14 cellular contexts compared by ENCODE assay signal in the genomic region with DNA sequence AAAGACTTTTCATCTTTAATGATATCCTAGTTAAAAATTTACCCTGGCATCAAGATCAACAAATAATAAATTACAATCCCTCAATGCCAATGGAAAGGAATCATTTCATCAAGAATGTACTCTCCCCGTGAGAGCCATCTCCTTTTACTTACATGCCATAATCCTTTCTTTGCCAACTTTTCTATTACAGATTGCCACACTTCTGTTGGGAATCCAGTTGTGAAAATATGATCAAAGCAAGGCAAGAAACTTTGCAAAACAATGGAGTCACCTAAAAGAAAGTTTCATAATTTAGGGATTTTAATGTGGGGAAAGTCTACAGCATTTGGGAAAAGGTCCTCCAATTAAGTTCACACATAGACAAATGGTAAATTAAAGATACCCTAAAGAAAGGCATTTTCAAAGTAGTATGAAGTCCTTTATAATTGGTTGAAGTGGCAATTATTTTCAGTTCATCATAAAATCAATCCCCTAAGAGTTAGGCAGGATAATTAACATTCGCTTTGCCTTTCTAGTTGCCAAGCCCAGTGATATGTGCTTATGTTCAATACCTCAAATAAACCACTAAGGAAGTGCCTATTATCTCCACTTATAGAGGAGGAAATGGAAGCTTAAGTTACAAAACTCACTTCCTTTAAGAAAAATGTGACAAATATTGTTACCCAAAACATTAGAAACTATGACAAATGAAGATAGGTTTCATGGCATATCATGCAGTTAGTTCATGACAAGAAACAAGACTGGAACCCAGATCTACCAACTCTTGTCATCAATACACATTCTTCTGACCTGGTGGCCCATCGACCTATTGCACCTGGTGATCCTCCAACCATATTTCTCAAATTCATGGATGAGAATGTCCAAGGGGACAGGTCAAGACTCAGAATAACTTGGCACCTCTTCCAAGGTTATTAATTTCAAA. TPM values are rescaled to one million over a fixed set of nuclear protein-coding genes. Genes with fewer than 3 reads are reported as not detected.
A peak's percentile ranks its signal among the peaks of the same experiment; 100 is the strongest.
DNase-seq lines count a peak whose midpoint lies in the region; ATAC-seq, FAIRE-seq and TF ChIP-seq lines count a peak whose summit lies in the region.
"Had no signal": no experiment of that assay in that cellular context is flagged by ENCODE, and none has a peak within 500 bp of the region (broad histone marks: within the 10 kb centered on the region; RNA-seq: fewer than 3 reads in every experiment).

No MANE protein-coding gene starts in this region.

- H3K9me3 Mint-ChIP-seq in CD4-positive, CD25-positive, alpha-beta regulatory T cell, result peaks cover 0 to 3% (median 0%) of the 10 kb centered on the region in 7 donors
- no peaks in the 10 kb centered on the region for H3K9me3 Mint-ChIP-seq in immature natural killer cell
- H3K9me3 Mint-ChIP-seq: neural progenitor cell had no signal

- H3K27ac Mint-ChIP-seq in CD4-positive, CD25-positive, alpha-beta regulatory T cell, result peak overlapping the region; percentile 58 to 83 (median 83)
- H3K27ac Mint-ChIP-seq in T-helper 17 cell (peak overlapping the region; percentile 91), immature natural killer cell (peak overlapping the region; percentile 75 to 89 (median 86))
- H3K27ac Mint-ChIP-seq: neural progenitor cell had no signal

- no peaks in the 10 kb centered on the region for H3K27me3 Mint-ChIP-seq in CD4-positive, CD25-positive, alpha-beta regulatory T cell
- H3K27me3 Mint-ChIP-seq in T-helper 17 cell, result no peaks in the 10 kb centered on the region
- H3K27me3 Mint-ChIP-seq in immature natural killer cell (ENCODE audit: low read depth in 3 of 3), result no peaks in the 10 kb centered on the region

- peaks cover 72% of the 10 kb centered on the region for H3K36me3 ChIP-seq in CD4-positive, CD25-positive, alpha-beta regulatory T cell (ENCODE audit: control insufficient read depth, insufficient read depth, low read length)
- H3K36me3 ChIP-seq in PC-3 (ENCODE audit: low read depth, low read length), result no peaks in the 10 kb centered on the region
- H3K36me3 ChIP-seq: neural progenitor cell had no signal

- peaks cover 36% of the 10 kb centered on the region for H3K4me1 ChIP-seq in CD4-positive, CD25-positive, alpha-beta regulatory T cell (ENCODE audit: control insufficient read depth, insufficient read depth, low read length, poor library complexity, severe bottlenecking)
- no peaks in the 10 kb centered on the region for H3K4me1 ChIP-seq in PC-3 (ENCODE audit: insufficient read depth, low read length)
- H3K4me1 ChIP-seq: neural progenitor cell had no signal

- POLR2A ChIA-PET in PC-3 (lab: Charles Lee; ENCODE audit: unreplicated experiment), result no interaction called here

- no peaks in the 10 kb centered on the region for H3K9me2 ChIP-seq in PC-3 (replicated peaks; ENCODE audit: low read length)

- H4K20me1 ChIP-seq in PC-3 (ENCODE audit: low read length), result no peaks in the 10 kb centered on the region

- BruUV-seq in PC-3 (replicated peaks; lab: Mats Ljungman, UMichigan), result no TSS peak

- FAIRE-seq in GM12892 (lab: Jason Lieb, UNC), result peak; percentile 53

- H3K4me1 Mint-ChIP-seq in CD4-positive, CD25-positive, alpha-beta regulatory T cell, result peaks cover 41 to 80% (median 52%) of the 10 kb centered on the region in 4 donors
- peaks cover 40% of the 10 kb centered on the region for H3K4me1 Mint-ChIP-seq in T-helper 17 cell
- peaks cover 45 to 82% of the 10 kb centered on the region in 2 donors for H3K4me1 Mint-ChIP-seq in immature natural killer cell

- H3K9ac ChIP-seq in PC-3 (ENCODE audit: low read length), result no peak overlapping the region
- H3K9ac ChIP-seq: neural progenitor cell had no signal

- CTCF ChIA-PET in PC-3 (lab: Charles Lee), result no interaction called here

- TF ChIP-seq CTCF in PC-3 (conservative IDR thresholded peaks at IDR 0.05; ENCODE audit: low read depth, low read length), result no peak

- H3K27ac ChIP-seq in CD4-positive, CD25-positive, alpha-beta regulatory T cell (ENCODE audit: insufficient read depth, low read length, poor library complexity, severe bottlenecking), result peak overlapping the region; percentile 56
- H3K27ac ChIP-seq in PC-3 (ENCODE audit: low read length), result no peak overlapping the region
- H3K27ac ChIP-seq: lower lobe of right lung, neural progenitor cell, sigmoid colon, stomach had no signal

- intact Hi-C loops in PC-3 (cut with micrococcal nuclease), result no loop called here

- H3K79me2 ChIP-seq in PC-3 (ENCODE audit: low read length), result no peaks in the 10 kb centered on the region

- peaks cover 67% of the 10 kb centered on the region for H3K36me3 Mint-ChIP-seq in CD4-positive, CD25-positive, alpha-beta regulatory T cell
- peaks cover 10% of the 10 kb centered on the region for H3K36me3 Mint-ChIP-seq in T-helper 17 cell (ENCODE audit: low read depth)
- peaks cover 20 to 64% (median 31%) of the 10 kb centered on the region in 3 donors for H3K36me3 Mint-ChIP-seq in immature natural killer cell

- H3K9me3 ChIP-seq in CD4-positive, CD25-positive, alpha-beta regulatory T cell (ENCODE audit: control insufficient read depth in 2 of 2, low read length in 2 of 2), result no peaks in the 10 kb centered on the region
- H3K9me3 ChIP-seq in T-helper 17 cell (ENCODE audit: control insufficient read depth, low read length, poor library complexity, severe bottlenecking) (no peaks in the 10 kb centered on the region), PC-3 (ENCODE audit: low read length) (no peaks in the 10 kb centered on the region)
- H3K9me3 ChIP-seq: lower lobe of right lung, sigmoid colon, stomach had no signal

- peak in 1 of 3 donors; percentile 42 for DNase-seq in CD4-positive, CD25-positive, alpha-beta regulatory T cell
- DNase-seq in GM12892 (ENCODE audit: insufficient read length) (no peak), T-helper 17 cell (no peak), immature natural killer cell (no peak), LoVo (ENCODE audit: low spot score) (no peak), PC-3 (no peak)
- DNase-seq: lower lobe of right lung, NCI-H187 treated with DMSO at 0.1 percent for 48 hours, NCI-H526, sigmoid colon, stomach had no signal

- H2AFZ ChIP-seq in PC-3 (ENCODE audit: low read length), result no peak overlapping the region
- H2AFZ ChIP-seq: neural progenitor cell had no signal

- no peak overlapping the region for H3K4me2 ChIP-seq in PC-3 (ENCODE audit: low read length)
- H3K4me2 ChIP-seq: neural progenitor cell had no signal

- no peak for TF ChIP-seq POLR2A in GM12892 (IDR thresholded peaks at IDR 0.05; ENCODE audit: low read depth, low read length)

- no peaks in the 10 kb centered on the region for H3K27me3 ChIP-seq in CD4-positive, CD25-positive, alpha-beta regulatory T cell (ENCODE audit: control insufficient read depth, insufficient read depth, low read length)
- no peaks in the 10 kb centered on the region for H3K27me3 ChIP-seq in PC-3 (ENCODE audit: low read length)
- H3K27me3 ChIP-seq: neural progenitor cell, sigmoid colon, stomach had no signal

- peak overlapping the region; percentile 26 to 65 (median 58) for H3K4me3 Mint-ChIP-seq in CD4-positive, CD25-positive, alpha-beta regulatory T cell
- H3K4me3 Mint-ChIP-seq in T-helper 17 cell (no peak overlapping the region), immature natural killer cell (peak overlapping the region in 4 of 5 donors; percentile 8 to 53 (median 26))
- H3K4me3 Mint-ChIP-seq: neural progenitor cell had no signal

- H3K4me3 ChIP-seq in CD4-positive, CD25-positive, alpha-beta regulatory T cell (ENCODE audit: low read depth, low read length), result peak overlapping the region; percentile 58
- H3K4me3 ChIP-seq in PC-3 (ENCODE audit: low read length), result no peak overlapping the region
- H3K4me3 ChIP-seq: lower lobe of right lung, neural progenitor cell, sigmoid colon, stomach had no signal

- no peaks in the 10 kb centered on the region for H3F3A ChIP-seq in PC-3 (ENCODE audit: low read length, unreplicated experiment)

- ATAC-seq in CD4-positive, CD25-positive, alpha-beta regulatory T cell (ENCODE audit: low read depth in 2 of 2), result no peak
- peak; percentile 38 for ATAC-seq in T-helper 17 cell
- no peak for ATAC-seq in GM18511 (IDR thresholded peaks at IDR 0.05; ENCODE audit: unreplicated experiment)
- ATAC-seq in PC-3, result no peak
- ATAC-seq: lower lobe of right lung, Right ventricle myocardium inferior had no signal

RNA-seq across cellular contexts. Expression of a gene that starts 49.1 kb away (rescaled TPM):
- 139 TPM for total RNA-seq in CD4-positive, CD25-positive, alpha-beta regulatory T cell
- 10 to 100 TPM; 24.6 to 35.2 (median 27.1) TPM for polyA plus RNA-seq in CD4-positive, CD25-positive, alpha-beta regulatory T cell
- polyA plus RNA-seq in GM12892 (2012; ENCODE audit: missing spikeins), result 5.7 TPM
- total RNA-seq in T-helper 17 cell (10 to 100 TPM; 64.7 to 89.7 TPM), PC-3 (2014; rRNA removed) (0.58 and 2.4 TPM in 2 replicates)
- polyA plus RNA-seq in immature natural killer cell, result 10 to 100 TPM; 19.4 to 52.7 (median 24.6) TPM

Comparison
In these comparisons a context has a peak if more than half of its experiments do, and no peak if none do; other contexts are left out.
1. RNA of a gene that starts 49.1 kb away (total RNA-seq): 139 TPM in CD4-positive, CD25-positive, alpha-beta regulatory T cell (single experiment) and 64.7 to 89.7 TPM in T-helper 17 cell; 0.58 to 2.4 TPM in PC-3; every median in the first group is over 10 times any median in the second.
2. Peak in every context shown above with its lines, with median percentiles within 50 percentile points of each other: H3K27ac Mint-ChIP-seq.